In genomic region chr2:189312643-189313042, GRCh38 we compare ENCODE assay signal across 21 cellular contexts.
DNase-seq lines count a peak whose midpoint lies in the region; ATAC-seq lines count a peak whose summit lies in the region.
"Had no signal": no experiment of that assay in that cellular context is flagged by ENCODE, and none has a peak within 500 bp of the region (broad histone marks: within the 10 kb centered on the region; RNA-seq: fewer than 3 reads in every experiment).

No MANE protein-coding gene starts in this region.

- CTCF ChIA-PET in activated naive CD4-positive, alpha-beta T cell treated with anti-CD3 and anti-CD28 coated beads for 36 hours (lab: Charles Lee) = interaction anchor here (0.9 to 1.1 kb wide), 2 partner anchors 9 to 170 kb away, joined by 3 to 5 read pairs; no protein-coding TSS in a partner anchor
- CTCF ChIA-PET in activated naive CD4-positive, alpha-beta T cell treated with anti-CD3 and anti-CD28 coated beads, Interleukin-2, amount 10 ng/mL, durations not matched to agents 7 days and 5 days (lab: Charles Lee) = interaction anchor here (1.5 kb wide), 1 partner anchor 24 kb away, joined by 3 read pairs; no protein-coding TSS in a partner anchor
- CTCF ChIA-PET in T-cell (lab: Charles Lee) = interaction anchor here (0.6 to 1.3 kb wide), 3 partner anchors 37 to 219 kb away, joined by 3 to 6 read pairs (median 3); no protein-coding TSS in a partner anchor

- H3K4me3 Mint-ChIP-seq in activated naive CD4-positive, alpha-beta T cell treated with anti-CD3 and anti-CD28 coated beads for 36 hours = no peak overlapping the region
- no peak overlapping the region for H3K4me3 Mint-ChIP-seq in activated naive CD4-positive, alpha-beta T cell treated with anti-CD3 and anti-CD28 coated beads, Interleukin-2, amount 10 ng/mL, durations not matched to agents 7 days and 5 days
- H3K4me3 Mint-ChIP-seq in T-cell = peak overlapping the region in 1 of 3 donors; percentile 51
- peak overlapping the region; percentile 4 for H3K4me3 Mint-ChIP-seq in activated naive CD8-positive, alpha-beta T cell treated with anti-CD3 and anti-CD28 coated beads, Interleukin-2, amount 50 U/mL, for 24 hours
- peak overlapping the region; percentile 5 to 42 for H3K4me3 Mint-ChIP-seq in stimulated activated naive CD8-positive, alpha-beta T cell treated with anti-CD3 and anti-CD28 coated beads, Interleukin-15, amount 100 ng/mL, for 72 hours
- H3K4me3 Mint-ChIP-seq: WTC11 had no signal

- intact Hi-C loops in activated naive CD4-positive, alpha-beta T cell treated with anti-CD3 and anti-CD28 coated beads for 36 hours (cut with micrococcal nuclease) = loop anchor here (1.0 kb wide), 1 partner anchor 8 kb away; no protein-coding TSS in a partner anchor

- H3K27ac Mint-ChIP-seq in activated naive CD4-positive, alpha-beta T cell treated with anti-CD3 and anti-CD28 coated beads for 36 hours = peak overlapping the region; percentile 74
- no peak overlapping the region for H3K27ac Mint-ChIP-seq in activated naive CD4-positive, alpha-beta T cell treated with anti-CD3 and anti-CD28 coated beads, Interleukin-2, amount 10 ng/mL, durations not matched to agents 7 days and 5 days
- peak overlapping the region; percentile 50 to 75 for H3K27ac Mint-ChIP-seq in T-cell
- peak overlapping the region; percentile 83 for H3K27ac Mint-ChIP-seq in activated naive CD8-positive, alpha-beta T cell treated with anti-CD3 and anti-CD28 coated beads, Interleukin-2, amount 50 U/mL, for 24 hours
- H3K27ac Mint-ChIP-seq in stimulated activated naive CD8-positive, alpha-beta T cell treated with anti-CD3 and anti-CD28 coated beads, Interleukin-15, amount 100 ng/mL, for 72 hours = peak overlapping the region; percentile 28 to 36
- H3K27ac Mint-ChIP-seq: WTC11 had no signal

- H3K9me3 Mint-ChIP-seq in activated naive CD4-positive, alpha-beta T cell treated with anti-CD3 and anti-CD28 coated beads for 36 hours = no peaks in the 10 kb centered on the region
- no peaks in the 10 kb centered on the region for H3K9me3 Mint-ChIP-seq in activated naive CD4-positive, alpha-beta T cell treated with anti-CD3 and anti-CD28 coated beads, Interleukin-2, amount 10 ng/mL, durations not matched to agents 7 days and 5 days
- H3K9me3 Mint-ChIP-seq in T-cell = peaks cover 0 to 11% (median 0%) of the 10 kb centered on the region in 3 donors
- H3K9me3 Mint-ChIP-seq in activated naive CD8-positive, alpha-beta T cell treated with anti-CD3 and anti-CD28 coated beads, Interleukin-2, amount 50 U/mL, for 24 hours = peaks cover 11% of the 10 kb centered on the region
- peaks cover 4 to 11% of the 10 kb centered on the region in 2 donors for H3K9me3 Mint-ChIP-seq in stimulated activated naive CD8-positive, alpha-beta T cell treated with anti-CD3 and anti-CD28 coated beads, Interleukin-15, amount 100 ng/mL, for 72 hours

- no peak for DNase-seq in activated naive CD4-positive, alpha-beta T cell treated with anti-CD3 and anti-CD28 coated beads for 36 hours
- no peak for DNase-seq in activated naive CD4-positive, alpha-beta T cell treated with anti-CD3 and anti-CD28 coated beads, Interleukin-2, amount 10 ng/mL, durations not matched to agents 7 days and 5 days
- DNase-seq in T-cell (no peak), occipital lobe (lab: John Stamatoyannopoulos, UW) (no peak)
- DNase-seq in activated naive CD8-positive, alpha-beta T cell treated with anti-CD3 and anti-CD28 coated beads, Interleukin-2, amount 50 U/mL, for 24 hours = no peak
- DNase-seq in stimulated activated naive CD8-positive, alpha-beta T cell treated with anti-CD3 and anti-CD28 coated beads, Interleukin-15, amount 100 ng/mL, for 72 hours = no peak
- DNase-seq: ACHN, BE2C, cerebellar nuclear complex, foreskin fibroblast, head of caudate nucleus, KBM-7, NCI-H1092 treated with DMSO at 0.1 percent for 48 hours, NCI-H187, RPMI8226, small intestine, stomach, uterus had no signal

- peaks cover 66% of the 10 kb centered on the region for H3K4me1 Mint-ChIP-seq in activated naive CD4-positive, alpha-beta T cell treated with anti-CD3 and anti-CD28 coated beads for 36 hours (ENCODE audit: low read depth)
- peaks cover 17% of the 10 kb centered on the region for H3K4me1 Mint-ChIP-seq in activated naive CD4-positive, alpha-beta T cell treated with anti-CD3 and anti-CD28 coated beads, Interleukin-2, amount 10 ng/mL, durations not matched to agents 7 days and 5 days
- peaks cover 54 to 60% (median 54%) of the 10 kb centered on the region in 3 donors for H3K4me1 Mint-ChIP-seq in T-cell
- peaks cover 58% of the 10 kb centered on the region for H3K4me1 Mint-ChIP-seq in activated naive CD8-positive, alpha-beta T cell treated with anti-CD3 and anti-CD28 coated beads, Interleukin-2, amount 50 U/mL, for 24 hours
- peaks cover 58% of the 10 kb centered on the region for H3K4me1 Mint-ChIP-seq in stimulated activated naive CD8-positive, alpha-beta T cell treated with anti-CD3 and anti-CD28 coated beads, Interleukin-15, amount 100 ng/mL, for 72 hours
- H3K4me1 Mint-ChIP-seq: WTC11 had no signal

- ATAC-seq in T-cell (replicated peaks in 1 of 4) (peak in 2 of 4 experiments; percentile 24 to 65), HG03175 (IDR thresholded peaks at IDR 0.05; ENCODE audit: unreplicated experiment) (no peak)
- ATAC-seq in activated naive CD8-positive, alpha-beta T cell treated with anti-CD3 and anti-CD28 coated beads, Interleukin-2, amount 50 U/mL, for 24 hours = peak; percentile 96
- ATAC-seq in stimulated activated naive CD8-positive, alpha-beta T cell treated with anti-CD3 and anti-CD28 coated beads, Interleukin-15, amount 100 ng/mL, for 72 hours = peak; percentile 60
- ATAC-seq: left lobe of liver, WTC11 had no signal

- no peaks in the 10 kb centered on the region for H3K27me3 Mint-ChIP-seq in activated naive CD4-positive, alpha-beta T cell treated with anti-CD3 and anti-CD28 coated beads for 36 hours (ENCODE audit: low read depth)
- H3K27me3 Mint-ChIP-seq in activated naive CD4-positive, alpha-beta T cell treated with anti-CD3 and anti-CD28 coated beads, Interleukin-2, amount 10 ng/mL, durations not matched to agents 7 days and 5 days = no peaks in the 10 kb centered on the region
- no peaks in the 10 kb centered on the region for H3K27me3 Mint-ChIP-seq in T-cell
- no peaks in the 10 kb centered on the region for H3K27me3 Mint-ChIP-seq in activated naive CD8-positive, alpha-beta T cell treated with anti-CD3 and anti-CD28 coated beads, Interleukin-2, amount 50 U/mL, for 24 hours
- H3K27me3 Mint-ChIP-seq in stimulated activated naive CD8-positive, alpha-beta T cell treated with anti-CD3 and anti-CD28 coated beads, Interleukin-15, amount 100 ng/mL, for 72 hours = no peaks in the 10 kb centered on the region

- POLR2A ChIA-PET in T-cell (lab: Charles Lee) = no interaction called here

- H3K36me3 Mint-ChIP-seq in activated naive CD4-positive, alpha-beta T cell treated with anti-CD3 and anti-CD28 coated beads for 36 hours (ENCODE audit: low read depth) = peaks cover 7% of the 10 kb centered on the region
- no peaks in the 10 kb centered on the region for H3K36me3 Mint-ChIP-seq in activated naive CD4-positive, alpha-beta T cell treated with anti-CD3 and anti-CD28 coated beads, Interleukin-2, amount 10 ng/mL, durations not matched to agents 7 days and 5 days
- no peaks in the 10 kb centered on the region for H3K36me3 Mint-ChIP-seq in T-cell
- peaks cover 10% of the 10 kb centered on the region for H3K36me3 Mint-ChIP-seq in activated naive CD8-positive, alpha-beta T cell treated with anti-CD3 and anti-CD28 coated beads, Interleukin-2, amount 50 U/mL, for 24 hours (ENCODE audit: low read depth)
- H3K36me3 Mint-ChIP-seq: WTC11 had no signal

Comparison
In these comparisons a context has a peak if more than half of its experiments do, and no peak if none do; other contexts are left out.
1. H3K4me3 Mint-ChIP-seq: peak in activated naive CD8-positive, alpha-beta T cell treated with anti-CD3 and anti-CD28 coated beads, Interleukin-2, amount 50 U/mL, for 24 hours (single experiment) and stimulated activated naive CD8-positive, alpha-beta T cell treated with anti-CD3 and anti-CD28 coated beads, Interleukin-15, amount 100 ng/mL, for 72 hours (2 of 2); none in activated naive CD4-positive, alpha-beta T cell treated with anti-CD3 and anti-CD28 coated beads for 36 hours (single experiment) and activated naive CD4-positive, alpha-beta T cell treated with anti-CD3 and anti-CD28 coated beads, Interleukin-2, amount 10 ng/mL, durations not matched to agents 7 days and 5 days (single experiment).